In genomic region chr2:173884403-173884802, GRCh38 we compare ENCODE assay signal across 9 cellular contexts.
DNase-seq lines count a peak whose midpoint lies in the region; ATAC-seq and TF ChIP-seq lines count a peak whose summit lies in the region.
"Had no signal": no experiment of that assay in that cellular context is flagged by ENCODE, and none has a peak within 500 bp of the region (broad histone marks: within the 10 kb centered on the region; RNA-seq: fewer than 3 reads in every experiment).

No MANE protein-coding gene starts in this region.

- intact Hi-C loops in PC-9 (cut with micrococcal nuclease; ENCODE audit: unreplicated experiment) (loop anchor here (5.0 kb wide), 1 partner anchor 458 kb away; no protein-coding TSS in a partner anchor), right lobe of liver (cut with DNase I) (loop anchor here in 1 of 2 donors (10.0 kb wide), 1 partner anchor 120 kb away; no protein-coding TSS in a partner anchor)

- TF ChIP-seq CTCF in PC-9 (conservative IDR thresholded peaks at IDR 0.05) (peak; percentile 87), right lobe of liver (IDR thresholded peaks at IDR 0.05) (peak; percentile 67 to 84 (median 75))

- ATAC-seq in right lobe of liver (peak; percentile 86 to 93 (median 88)), GM19463 (IDR thresholded peaks at IDR 0.05; ENCODE audit: unreplicated experiment) (no peak), GM18520 (IDR thresholded peaks at IDR 0.05; ENCODE audit: unreplicated experiment) (no peak)

- no peaks in the 10 kb centered on the region for H3K4me1 ChIP-seq in PC-9 (replicated peaks; ENCODE audit: insufficient read depth)
- H3K4me1 ChIP-seq in right lobe of liver, result no peaks in the 10 kb centered on the region

- H3K4me3 ChIP-seq in PC-9 (no peak overlapping the region), right lobe of liver (no peak overlapping the region)

- DNase-seq in stimulated activated naive CD4-positive, alpha-beta T cell (lab: John Stamatoyannopoulos, UW), result peak in 4 of 6 experiments; percentile 5 to 19 (median 14)
- no peak for DNase-seq in stimulated activated naive CD4-positive, alpha-beta T cell treated with Interleukin-2 at 50 U/mL for 16 hours (lab: John Stamatoyannopoulos, UW)
- peak; percentile 49 to 55 for DNase-seq in PC-9
- DNase-seq in central memory CD4-positive, alpha-beta T cell, result peak; percentile 10
- DNase-seq in right lobe of liver, result peak; percentile 65 to 72 (median 69)
- DNase-seq in NK-92 (lab: John Stamatoyannopoulos, UW; ENCODE audit: unreplicated experiment), result no peak
- DNase-seq: stimulated activated naive B cell treated with anti-CD40 and anti-IgM and Interleukin-4, amounts not matched to agents 10 μg/mL and 1 μg/mL and 100 μg/mL, for 72 hours had no signal

- no peaks in the 10 kb centered on the region for H3K9me2 ChIP-seq in PC-9 (ENCODE audit: insufficient read depth)

- no peaks in the 10 kb centered on the region for H3K79me2 ChIP-seq in PC-9 (ENCODE audit: low read depth)

- H3K27ac ChIP-seq in PC-9 (no peak overlapping the region), right lobe of liver (no peak overlapping the region)

- WGBS in right lobe of liver (ENCODE audit: insufficient coverage, low coverage, low lambda C conversion rate, missing lambda C conversion rate), result 14% methylated on average over 1 of the region's 1 CpG

- no peak for TF ChIP-seq POLR2A in right lobe of liver (IDR thresholded peaks at IDR 0.05)

- H3F3A ChIP-seq in PC-9 (ENCODE audit: insufficient read depth, low read depth), result no peaks in the 10 kb centered on the region

- H3K27me3 ChIP-seq in PC-9 (ENCODE audit: insufficient read depth, low read depth), result 0 out of 2 replicates have a peak, but pooled peaks cover 9% of the 10 kb centered on the region
- H3K27me3 ChIP-seq in right lobe of liver, result no peaks in the 10 kb centered on the region

- no peak overlapping the region for H2AFZ ChIP-seq in PC-9

- no peaks in the 10 kb centered on the region for H4K20me1 ChIP-seq in PC-9 (ENCODE audit: insufficient read depth)

- H3K36me3 ChIP-seq in PC-9 (ENCODE audit: low read depth), result no peaks in the 10 kb centered on the region
- no peaks in the 10 kb centered on the region for H3K36me3 ChIP-seq in right lobe of liver

- no peak overlapping the region for H3K4me2 ChIP-seq in PC-9

- CTCF ChIA-PET in PC-9 (lab: Charles Lee), result interaction anchor here (0.7 to 0.9 kb wide), 3 partner anchors 9 to 457 kb away, joined by 3 to 4 read pairs (median 4); no protein-coding TSS in a partner anchor

- BruUV-seq in PC-9 (replicated peaks; lab: Mats Ljungman, UMichigan), result no TSS peak

- POLR2A ChIA-PET in PC-9 (lab: Charles Lee; ENCODE audit: unreplicated experiment), result interaction anchor here (0.6 kb wide), 2 partner anchors 71 to 217 kb away, joined by 4 to 5 read pairs; no protein-coding TSS in a partner anchor

- H3K9me3 ChIP-seq in PC-9 (ENCODE audit: insufficient read depth, low read depth) (peaks cover 7% of the 10 kb centered on the region), right lobe of liver (no peaks in the 10 kb centered on the region)

Comparison
In these comparisons a context has a peak if more than half of its experiments do, and no peak if none do; other contexts are left out.
1. DNase-seq: peak in stimulated activated naive CD4-positive, alpha-beta T cell (4 of 6), PC-9 (2 of 2), central memory CD4-positive, alpha-beta T cell (single experiment) and right lobe of liver (3 of 3); none in stimulated activated naive CD4-positive, alpha-beta T cell treated with Interleukin-2 at 50 U/mL for 16 hours (single experiment) and NK-92 (single experiment).
2. ATAC-seq: peak in right lobe of liver (4 of 4); none in GM19463 (single experiment) and GM18520 (single experiment).